In genomic region chr14:22995889-22996611, GRCh38 we compare ENCODE assay signal across 24 cellular contexts. TPM values are rescaled to one million over a fixed set of nuclear protein-coding genes. Genes with fewer than 3 reads are reported as not detected.
"Had no signal": no experiment of that assay in that cellular context is flagged by ENCODE, and none has a peak within 500 bp of the region (broad histone marks: within the 10 kb centered on the region; RNA-seq: fewer than 3 reads in every experiment).

No MANE protein-coding gene starts in this region.

- H3K4me1 ChIP-seq: colonic mucosa had no signal

- ATAC-seq: activated CD8-positive, alpha-beta T cell treated with anti-CD3 and anti-CD28 coated beads for 36 hours; activated T-cell treated with anti-CD3 and anti-CD28 coated beads, Interleukin-2, amount 50 U/mL, for 72 hours; left lobe of liver; right cardiac atrium; T-helper 17 cell had no signal

- H3K36me3 Mint-ChIP-seq: natural killer cell treated with Interleukin-12 subunit alpha and Interleukin-12 subunit beta and Interleukin-15 and Interleukin-18, amount 100 ng/mL, for 72 hours had no signal

- H3K27ac Mint-ChIP-seq: activated B cell treated with CpG ODN at 0.5 μM for 24 hours; activated CD8-positive, alpha-beta T cell treated with anti-CD3 and anti-CD28 coated beads for 36 hours; activated naive CD8-positive, alpha-beta T cell; activated T-cell treated with anti-CD3 and anti-CD28 coated beads, Interleukin-2, amount 50 U/mL, for 72 hours; natural killer cell treated with Interleukin-12 subunit alpha and Interleukin-12 subunit beta and Interleukin-15 and Interleukin-18, amount 100 ng/mL, for 72 hours; T-helper 17 cell had no signal

- H3K9me3 Mint-ChIP-seq: activated B cell treated with CpG ODN at 0.5 μM for 24 hours; activated CD8-positive, alpha-beta T cell treated with anti-CD3 and anti-CD28 coated beads for 36 hours; activated T-cell treated with anti-CD3 and anti-CD28 coated beads, Interleukin-2, amount 50 U/mL, for 72 hours; brain; natural killer cell treated with Interleukin-12 subunit alpha and Interleukin-12 subunit beta and Interleukin-15 and Interleukin-18, amount 100 ng/mL, for 72 hours had no signal

- H3K4me3 ChIP-seq: colonic mucosa, esophagus muscularis mucosa, hepatocyte, tibial artery had no signal

- H3K36me3 ChIP-seq: colonic mucosa had no signal

- H3K27me3 ChIP-seq: colonic mucosa, esophagus muscularis mucosa, hepatocyte, tibial artery had no signal

- H3K4me1 Mint-ChIP-seq: T-helper 17 cell had no signal

- H3K4me3 Mint-ChIP-seq: activated B cell treated with CpG ODN at 0.5 μM for 24 hours; activated CD8-positive, alpha-beta T cell treated with anti-CD3 and anti-CD28 coated beads for 36 hours; activated naive CD8-positive, alpha-beta T cell; activated T-cell treated with anti-CD3 and anti-CD28 coated beads, Interleukin-2, amount 50 U/mL, for 72 hours; brain; natural killer cell treated with Interleukin-12 subunit alpha and Interleukin-12 subunit beta and Interleukin-15 and Interleukin-18, amount 100 ng/mL, for 72 hours; T-helper 17 cell had no signal

- H3K9me3 ChIP-seq: colonic mucosa, esophagus muscularis mucosa, tibial artery had no signal

- H3K27me3 Mint-ChIP-seq: activated B cell treated with CpG ODN at 0.5 μM for 24 hours; activated CD8-positive, alpha-beta T cell treated with anti-CD3 and anti-CD28 coated beads for 36 hours; activated naive CD8-positive, alpha-beta T cell; brain; natural killer cell treated with Interleukin-12 subunit alpha and Interleukin-12 subunit beta and Interleukin-15 and Interleukin-18, amount 100 ng/mL, for 72 hours; T-helper 17 cell had no signal

- DNase-seq: activated B cell treated with CpG ODN at 0.5 μM for 24 hours; activated CD4-positive, alpha-beta T cell treated with anti-CD3 and anti-CD28 coated beads for 48 hours; activated CD8-positive, alpha-beta T cell treated with anti-CD3 and anti-CD28 coated beads for 36 hours; activated gamma-delta T cell treated with Interleukin-2 at 50 U/mL for 16 hours; activated T-cell treated with anti-CD3 and anti-CD28 coated beads, Interleukin-2, amount 50 U/mL, for 72 hours; central memory CD4-positive, alpha-beta T cell; colonic mucosa; mesenchymal stem cell; right cardiac atrium; small intestine; stimulated activated CD4-positive, alpha-beta T cell treated with anti-CD3 and anti-CD28 coated beads, Interleukin-4, amount 100 ng/mL, for 24 hours; stimulated activated naive CD4-positive, alpha-beta T cell; T-helper 17 cell; tibial artery had no signal

RNA-seq across cellular contexts. Expression of gene PSMB11, which starts 46.0 kb away (rescaled TPM):
- total RNA-seq: activated B cell treated with CpG ODN at 0.5 μM for 24 hours; activated CD8-positive, alpha-beta T cell treated with anti-CD3 and anti-CD28 coated beads for 36 hours; activated T-cell treated with anti-CD3 and anti-CD28 coated beads, Interleukin-2, amount 50 U/mL, for 72 hours; colonic mucosa; esophagus muscularis mucosa; glomerular endothelial cell; hepatocyte; left lobe of liver; natural killer cell treated with Interleukin-12 subunit alpha and Interleukin-12 subunit beta and Interleukin-15 and Interleukin-18, amount 100 ng/mL, for 72 hours; occipital lobe; posterior vena cava; right cardiac atrium; subcutaneous adipose tissue; T-helper 17 cell had no signal
